ENCODE assay signal across 2 cellular contexts in the genomic region with DNA sequence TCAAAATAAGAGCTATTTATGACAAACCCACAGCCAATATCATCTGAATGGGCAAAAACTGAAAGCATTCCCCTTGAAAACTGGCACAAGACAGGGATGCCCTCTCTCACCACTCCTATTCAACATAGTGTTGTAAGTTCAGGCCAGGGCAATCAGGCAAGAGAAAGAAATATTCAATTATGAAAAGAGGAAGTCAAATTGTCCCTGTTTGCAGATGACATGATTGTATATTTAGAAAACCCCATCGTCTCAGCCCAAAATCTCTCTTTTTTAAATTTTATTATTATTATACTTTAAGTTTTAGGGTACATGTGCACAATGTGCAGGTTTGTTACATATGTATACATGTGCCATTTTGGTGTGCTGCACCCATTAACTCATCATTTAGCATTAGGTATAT.
TF ChIP-seq lines count a peak whose summit lies in the region.

No MANE protein-coding gene starts in this region.

TF ChIP-seq in GM12891, 5 proteins besides CTCF, POLR2A, EP300 and RAD21:
- peak; percentile 57 for TF ChIP-seq SPI1 (IDR thresholded peaks at IDR 0.05; ENCODE audit: low read depth, low read length)
TF ChIP-seq in GM12891: peak in this region for 1; not testable (repeated sequence) for 4.

TF ChIP-seq in GM12878, 131 proteins besides CTCF, POLR2A, EP300 and RAD21:
- TF ChIP-seq SPI1 (IDR thresholded peaks at IDR 0.05; ENCODE audit: borderline replicate concordance, insufficient read depth, low read depth, low read length), result peak; percentile 21; the same call in 1 of the 2 replicates
TF ChIP-seq in GM12878: peak in this region for 1; not testable (repeated sequence) for 130.
